In genomic region chr16:46883690-46884512, GRCh38 we compare ENCODE assay signal across 1 cellular context.
A peak's percentile ranks its signal among the peaks of the same experiment; 100 is the strongest.
TF ChIP-seq lines count a peak whose summit lies in the region.

GPT2 (plus strand) TSS chr16:46884362; CDS start chr16:46884716, 354 bp downstream.

TF ChIP-seq in HepG2, 621 proteins besides CTCF, POLR2A, EP300 and RAD21 (continued from another document and continues in another):
- TF ChIP-seq ZNF318 (CRISPR knock-in tag; IDR thresholded peaks at IDR 0.05) (no peak; the same call in 1 of the 2 replicates), PHB2 (IDR thresholded peaks at IDR 0.05; ENCODE audit: partially characterized antibody) (no peak), KLF13 (CRISPR knock-in tag; IDR thresholded peaks at IDR 0.05) (0 out of 2 replicates have a peak, but pooled peaks have one; percentile 38), CCDC6 (CRISPR knock-in tag; IDR thresholded peaks at IDR 0.05) (peak; percentile 99), ZFYVE20 (CRISPR knock-in tag; IDR thresholded peaks at IDR 0.05; ENCODE audit: borderline replicate concordance, low read depth) (peak; percentile 62; the same call in 1 of the 2 replicates), CENPX (CRISPR knock-in tag; IDR thresholded peaks at IDR 0.05) (no peak), PTBP1 (IDR thresholded peaks at IDR 0.05; ENCODE audit: low read depth, low read length, poor library complexity, severe bottlenecking) (peak; percentile 93), ETV6 (CRISPR knock-in tag; conservative IDR thresholded peaks at IDR 0.05) (peak; percentile 93), KLF16 (CRISPR knock-in tag; IDR thresholded peaks at IDR 0.05) (peak; percentile 63 to 99; a peak in 2 of 4 replicates), HNF4G (IDR thresholded peaks at IDR 0.05; ENCODE audit: borderline replicate concordance, low read depth, low read length) (0 out of 2 replicates have a peak, but pooled peaks have one; percentile 3), HNF4G (CRISPR knock-in tag; IDR thresholded peaks at IDR 0.05; ENCODE audit: borderline replicate concordance, low read depth) (peak; percentile 66; the same call in 1 of the 2 replicates), RCOR2 (CRISPR knock-in tag; IDR thresholded peaks at IDR 0.05) (peak; percentile 45; the same call in 1 of the 2 replicates), PITX1 (CRISPR knock-in tag; IDR thresholded peaks at IDR 0.05) (peak; percentile 92), ZNF839 (CRISPR knock-in tag; IDR thresholded peaks at IDR 0.05; ENCODE audit: borderline replicate concordance) (0 out of 2 replicates have a peak, but pooled peaks have one; percentile 61), ZNF276 (CRISPR knock-in tag; IDR thresholded peaks at IDR 0.05; ENCODE audit: low read depth) (peak; percentile 83), NFKB2 (CRISPR knock-in tag; IDR thresholded peaks at IDR 0.05; ENCODE audit: borderline replicate concordance) (peak; percentile 75; the same call in 1 of the 2 replicates), ZNF800 (CRISPR knock-in tag; IDR thresholded peaks at IDR 0.05) (peak; percentile 78), ZNF567 (CRISPR knock-in tag; IDR thresholded peaks at IDR 0.05; ENCODE audit: borderline replicate concordance) (peak; percentile 98; the same call in 1 of the 2 replicates), ZNF556 (CRISPR knock-in tag; IDR thresholded peaks at IDR 0.05; ENCODE audit: borderline replicate concordance) (peak; percentile 83; the same call in 1 of the 2 replicates), SKIL (CRISPR knock-in tag; IDR thresholded peaks at IDR 0.05; ENCODE audit: borderline replicate concordance) (peak; percentile 86), GPBP1L1 (CRISPR knock-in tag; IDR thresholded peaks at IDR 0.05) (no peak), FUBP1 (CRISPR knock-in tag; IDR thresholded peaks at IDR 0.05; ENCODE audit: borderline replicate concordance) (peak; percentile 77; the same call in 1 of the 2 replicates), ZNF3 (CRISPR knock-in tag; IDR thresholded peaks at IDR 0.05) (peak; percentile 75), TAF15 (IDR thresholded peaks at IDR 0.05; ENCODE audit: low read depth, low read length, poor library complexity, severe bottlenecking) (peak; percentile 69), ZKSCAN5 (CRISPR knock-in tag; IDR thresholded peaks at IDR 0.05) (0 out of 2 replicates have a peak, but pooled peaks have one; percentile 65), TGIF2 (CRISPR knock-in tag; IDR thresholded peaks at IDR 0.05) (peak; percentile 77; the same call in 1 of the 2 replicates), ZNF703 (CRISPR knock-in tag; IDR thresholded peaks at IDR 0.05; ENCODE audit: borderline replicate concordance) (0 out of 2 replicates have a peak, but pooled peaks have one; percentile 73), RARG (CRISPR knock-in tag; IDR thresholded peaks at IDR 0.05; ENCODE audit: low read depth) (no peak), MYNN (CRISPR knock-in tag; IDR thresholded peaks at IDR 0.05; ENCODE audit: low read depth) (no peak; the same call in 1 of the 2 replicates), TCF12 (IDR thresholded peaks at IDR 0.05) (no peak), TCF12 (CRISPR knock-in tag; IDR thresholded peaks at IDR 0.05) (peak; percentile 6; the same call in 1 of the 2 replicates), IKZF1 (IDR thresholded peaks at IDR 0.05) (no peak), KLF9 (CRISPR knock-in tag; IDR thresholded peaks at IDR 0.05; ENCODE audit: low read depth) (peak; percentile 82), HIC2 (CRISPR knock-in tag; IDR thresholded peaks at IDR 0.05; ENCODE audit: low read depth) (peak; percentile 99), FOXP4 (CRISPR knock-in tag; IDR thresholded peaks at IDR 0.05) (peak; percentile 84), ELF4 (CRISPR knock-in tag; IDR thresholded peaks at IDR 0.05; ENCODE audit: borderline replicate concordance) (0 out of 2 replicates have a peak, but pooled peaks have one; percentile 71)
